23 cellular contexts compared by ENCODE assay signal in the genomic region with DNA sequence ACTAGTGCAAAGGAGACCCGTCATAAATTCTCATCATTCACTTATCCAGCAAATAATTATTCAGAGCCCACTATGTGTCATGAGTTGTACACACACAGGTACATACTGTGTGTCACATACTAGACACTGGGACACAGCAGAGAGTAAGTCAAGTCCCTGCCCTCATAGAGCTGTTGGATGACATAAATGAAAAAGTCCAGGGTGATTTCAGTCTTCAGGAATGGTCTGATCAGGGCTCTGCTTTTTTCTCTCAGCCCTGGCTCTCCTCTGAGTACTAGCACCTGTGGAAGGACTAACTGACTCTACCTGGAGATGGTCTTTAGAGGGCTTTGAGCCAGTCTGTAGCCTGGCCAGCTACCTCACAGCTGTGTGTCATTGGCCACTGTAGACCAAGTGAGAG.
"Had no signal": no experiment of that assay in that cellular context is flagged by ENCODE, and none has a peak within 500 bp of the region (broad histone marks: within the 10 kb centered on the region; RNA-seq: fewer than 3 reads in every experiment).

No MANE protein-coding gene starts in this region.

- H3K27me3 Mint-ChIP-seq: memory B cell had no signal

- H3K4me1 Mint-ChIP-seq: memory B cell had no signal

- ATAC-seq: gastroesophageal sphincter; left lobe of liver; natural killer cell treated with Interleukin-12 subunit alpha and Interleukin-12 subunit beta and Interleukin-15 and Interleukin-18, amount 100 ng/mL, for 72 hours; right lobe of liver; stimulated activated naive B cell treated with anti-CD40 and anti-IgM and Interleukin-4, amounts not matched to agents 10 μg/mL and 1 μg/mL and 100 μg/mL, for 72 hours; upper lobe of right lung had no signal

- H3K36me3 Mint-ChIP-seq: immature natural killer cell; memory B cell; natural killer cell treated with Interleukin-12 subunit alpha and Interleukin-12 subunit beta and Interleukin-15 and Interleukin-18, amount 100 ng/mL, for 72 hours; stimulated activated naive B cell treated with anti-CD40 and anti-IgM and Interleukin-4, amounts not matched to agents 10 μg/mL and 1 μg/mL and 100 μg/mL, for 72 hours had no signal

- H3K4me3 Mint-ChIP-seq: immature natural killer cell; memory B cell; natural killer cell treated with Interleukin-12 subunit alpha and Interleukin-12 subunit beta and Interleukin-15 and Interleukin-18, amount 100 ng/mL, for 72 hours; neural crest cell; stimulated activated naive B cell treated with anti-CD40 and anti-IgM and Interleukin-4, amounts not matched to agents 10 μg/mL and 1 μg/mL and 100 μg/mL, for 72 hours; stimulated activated naive CD8-positive, alpha-beta T cell treated with anti-CD3 and anti-CD28 coated beads, Interleukin-15, Interleukin-2, amounts not matched to agents 100 ng/mL and 50 ng/mL, for 24 hours had no signal

- H3K27me3 ChIP-seq: right lobe of liver, tibial nerve had no signal

- H3K79me2 ChIP-seq: parathyroid adenoma had no signal

- H3K4me1 ChIP-seq: gastroesophageal sphincter, parathyroid adenoma, right lobe of liver, upper lobe of right lung, uterus had no signal

- H2AFZ ChIP-seq: parathyroid adenoma had no signal

- H3K36me3 ChIP-seq: gastroesophageal sphincter, right lobe of liver, thoracic aorta, tibial nerve, upper lobe of right lung, uterus had no signal

- H3K9me3 Mint-ChIP-seq: memory B cell; natural killer cell treated with Interleukin-12 subunit alpha and Interleukin-12 subunit beta and Interleukin-15 and Interleukin-18, amount 100 ng/mL, for 72 hours; stimulated activated naive B cell treated with anti-CD40 and anti-IgM and Interleukin-4, amounts not matched to agents 10 μg/mL and 1 μg/mL and 100 μg/mL, for 72 hours; stimulated activated naive CD8-positive, alpha-beta T cell treated with anti-CD3 and anti-CD28 coated beads, Interleukin-15, Interleukin-2, amounts not matched to agents 100 ng/mL and 50 ng/mL, for 24 hours had no signal

- FAIRE-seq: small intestine had no signal

- H3K9me3 ChIP-seq: gastroesophageal sphincter, right lobe of liver, thoracic aorta, tibial nerve, upper lobe of right lung, uterus had no signal

- H3K27ac ChIP-seq: gastroesophageal sphincter, parathyroid adenoma, right lobe of liver, thoracic aorta, tibial nerve, upper lobe of right lung, uterus had no signal

- H3K9ac ChIP-seq: parathyroid adenoma had no signal

- DNase-seq: cortex of kidney; foreskin fibroblast; hypothalamus; immature natural killer cell; islet precursor cell; right lobe of liver; small intestine; stimulated activated CD4-positive, alpha-beta T cell treated with anti-CD3 and anti-CD28 coated beads, Interleukin-15, amount 100 ng/mL, for 24 hours; stimulated activated CD4-positive, alpha-beta T cell treated with anti-CD3 and anti-CD28 coated beads, Interleukin-2, amount 100 ng/mL, for 48 hours; stimulated activated naive B cell treated with anti-CD40 and anti-IgM and Interleukin-4, amounts not matched to agents 10 μg/mL and 1 μg/mL and 100 μg/mL, for 72 hours; upper lobe of right lung; uterus had no signal

- H3K4me3 ChIP-seq: gastroesophageal sphincter, lung, right lobe of liver, thoracic aorta, tibial nerve, upper lobe of right lung, uterus had no signal

- H3K27ac Mint-ChIP-seq: immature natural killer cell; memory B cell; natural killer cell treated with Interleukin-12 subunit alpha and Interleukin-12 subunit beta and Interleukin-15 and Interleukin-18, amount 100 ng/mL, for 72 hours; progenitor cell of endocrine pancreas; stimulated activated naive B cell treated with anti-CD40 and anti-IgM and Interleukin-4, amounts not matched to agents 10 μg/mL and 1 μg/mL and 100 μg/mL, for 72 hours; stimulated activated naive CD8-positive, alpha-beta T cell treated with anti-CD3 and anti-CD28 coated beads, Interleukin-15, Interleukin-2, amounts not matched to agents 100 ng/mL and 50 ng/mL, for 24 hours had no signal
